In the genomic region with DNA sequence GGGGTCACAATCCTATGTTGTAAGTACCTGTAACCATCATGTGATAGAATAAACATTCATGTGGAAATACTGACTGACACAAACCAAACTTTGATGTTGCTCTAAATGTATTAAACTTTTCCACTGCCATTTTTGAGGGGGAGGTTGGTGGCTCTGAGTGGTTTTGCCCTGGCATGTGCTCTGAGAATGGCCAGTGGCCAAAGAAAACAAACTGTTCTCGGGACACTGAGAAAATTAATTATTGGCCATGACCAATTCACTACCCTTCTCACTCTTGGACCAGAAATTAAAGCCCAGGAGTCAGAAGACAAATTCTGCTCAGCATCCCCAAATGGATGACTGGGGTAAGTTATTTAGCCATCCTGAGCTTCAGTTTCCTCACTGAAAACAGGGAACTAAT, we compare ENCODE assay signal across 21 cellular contexts.
"Had no signal": no experiment of that assay in that cellular context is flagged by ENCODE, and none has a peak within 500 bp of the region (broad histone marks: within the 10 kb centered on the region; RNA-seq: fewer than 3 reads in every experiment).

No MANE protein-coding gene starts in this region.

- H3K9me3 ChIP-seq: MG63 had no signal

- ATAC-seq: Panc1, PC-3, SK-N-SH treated with all-trans-retinoic acid at 6 μM for 48 hours had no signal

- H3K36me3 ChIP-seq: MG63 had no signal

- DNase-seq: KBM-7, MG63, NCI-H1092, NCI-H1105 treated with DMSO at 0.1 percent for 48 hours, NCI-H1417 treated with DMSO at 0.1 percent for 48 hours, NCI-H146, NCI-H1694 treated with DMSO at 0.1 percent for 48 hours, NCI-H1930, NCI-H2081, NCI-H2171, NCI-H226, NCI-H446, NCI-H510A, NCI-H524 treated with DMSO at 0.1 percent for 48 hours, NCI-H69, NCI-H774, PC-3, SHP77 had no signal

- H3K27me3 ChIP-seq: MG63 had no signal

- H3K4me3 ChIP-seq: MG63 had no signal

- H3K27ac ChIP-seq: RWPE1 had no signal
